In genomic region chr5:141692533-141692888, GRCh38 we compare ENCODE assay signal across 9 cellular contexts. TPM values are rescaled to one million over a fixed set of nuclear protein-coding genes. Genes with fewer than 3 reads are reported as not detected.
DNase-seq lines count a peak whose midpoint lies in the region; ATAC-seq, FAIRE-seq and TF ChIP-seq lines count a peak whose summit lies in the region.
"Had no signal": no experiment of that assay in that cellular context is flagged by ENCODE, and none has a peak within 500 bp of the region (broad histone marks: within the 10 kb centered on the region; RNA-seq: fewer than 3 reads in every experiment).

No MANE protein-coding gene starts in this region.

- peak overlapping the region; percentile 66 to 91 (median 80) for H3K4me2 ChIP-seq in BLaER1 treated with 17β-estradiol and CSF1 and Interleukin-3, amounts not matched to agents 10 nM and 100 nM
- H3K4me2 ChIP-seq in Loucy (ENCODE audit: low read depth, low read length, poor library complexity, severe bottlenecking) = peak overlapping the region; percentile 68

- H3K4me3 Mint-ChIP-seq in naive B cell = peak overlapping the region in 6 of 8 donors; percentile 56 to 76 (median 68)

- no peaks in the 10 kb centered on the region for H3F3A ChIP-seq in Loucy (ENCODE audit: low read depth)

- no peaks in the 10 kb centered on the region for H4K20me1 ChIP-seq in BLaER1 treated with 17β-estradiol and CSF1 and Interleukin-3, amounts not matched to agents 10 nM and 100 nM
- no peaks in the 10 kb centered on the region for H4K20me1 ChIP-seq in Loucy (ENCODE audit: insufficient read depth, low read length, poor library complexity, severe bottlenecking)

- H3K27me3 ChIP-seq in BLaER1 treated with 17β-estradiol and CSF1 and Interleukin-3, amounts not matched to agents 10 nM and 100 nM = no peaks in the 10 kb centered on the region
- H3K27me3 ChIP-seq in Loucy (ENCODE audit: insufficient read depth, low read length, poor library complexity, severe bottlenecking) (no peaks in the 10 kb centered on the region), uterus (no peaks in the 10 kb centered on the region), pancreas (peaks cover 0 to 3% (median 0%) of the 10 kb centered on the region in 4 donors)

- 13 to 17% methylated on average over 5 of the region's 5 CpGs for WGBS in pancreas, 2 donors

- TF ChIP-seq CTCF in Loucy (conservative IDR thresholded peaks at IDR 0.05; ENCODE audit: low read length) (no peak), uterus (IDR thresholded peaks at IDR 0.05) (no peak), pancreas (IDR thresholded peaks at IDR 0.05) (no peak), omental fat pad (IDR thresholded peaks at IDR 0.05) (no peak)

- intact Hi-C loops in uterus (cut with DNase I; ENCODE audit: low total_unique reads) (loop anchor here (5.0 kb wide), 1 partner anchor 265 kb away; the partner anchor contains the start of gene PCDH12), pancreas (cut with DNase I) (loop anchor here in 1 of 3 donors (5.0 kb wide), 1 partner anchor 265 kb away; the partner anchor contains the start of gene PCDH12)

- H3K79me2 ChIP-seq in Loucy (ENCODE audit: insufficient read depth, low read length) = no peaks in the 10 kb centered on the region

- H3K9me3 ChIP-seq in BLaER1 treated with 17β-estradiol and CSF1 and Interleukin-3, amounts not matched to agents 10 nM and 100 nM (replicated peaks in 1 of 11) = no peaks in the 10 kb centered on the region
- H3K9me3 ChIP-seq in Loucy (ENCODE audit: insufficient read depth, low read depth, low read length) (no peaks in the 10 kb centered on the region), uterus (no peaks in the 10 kb centered on the region), pancreas (no peaks in the 10 kb centered on the region)

- peak overlapping the region; percentile 42 to 68 (median 51); a peak in 18 of 20 replicates for H3K4me3 ChIP-seq in BLaER1 treated with 17β-estradiol and CSF1 and Interleukin-3, amounts not matched to agents 10 nM and 100 nM
- H3K4me3 ChIP-seq in Loucy (ENCODE audit: low read length, poor library complexity, severe bottlenecking) (peak overlapping the region; percentile 43), uterus (no peak overlapping the region), pancreas (peak overlapping the region in 2 of 4 donors; percentile 26 to 38)

- H3K27ac ChIP-seq in BLaER1 treated with 17β-estradiol and CSF1 and Interleukin-3, amounts not matched to agents 10 nM and 100 nM = no peak overlapping the region
- H3K27ac ChIP-seq in caudate nucleus (ENCODE audit: low read depth, low read length) (peak overlapping the region; percentile 70), uterus (no peak overlapping the region), pancreas (no peak overlapping the region)
- H3K27ac ChIP-seq: VCaP had no signal

- H3K9me3 Mint-ChIP-seq in naive B cell = no peaks in the 10 kb centered on the region

- ATAC-seq in naive B cell (ENCODE audit: low read depth in 2 of 2) (peak in 1 of 2 donors; percentile 31), pancreas (no peak), omental fat pad (ENCODE audit: low FRiP score) (no peak)

- peaks cover 8 to 14% (median 11%) of the 10 kb centered on the region in 3 donors for H3K4me1 Mint-ChIP-seq in naive B cell

- DNase-seq in caudate nucleus (lab: John Stamatoyannopoulos, UW) = peak in 4 of 61 donors; percentile 27 to 61 (median 53)
- DNase-seq in naive B cell = no peak
- no peak for DNase-seq in OCI-M1 (lab: John Stamatoyannopoulos, UW)
- no peak for DNase-seq in uterus
- no peak for DNase-seq in pancreas
- no peak for DNase-seq in omental fat pad (ENCODE audit: low spot score)

- H3K9me2 ChIP-seq in Loucy (replicated peaks; ENCODE audit: low read depth, low read length) = no peaks in the 10 kb centered on the region

- FAIRE-seq in pancreas (lab: Jason Lieb, UNC) = no peak

- H3K4me1 ChIP-seq in BLaER1 treated with 17β-estradiol and CSF1 and Interleukin-3, amounts not matched to agents 10 nM and 100 nM = peaks cover 5 to 25% (median 14%) of the 10 kb centered on the region in 10 experiments; a peak in 18 of 20 replicates
- H3K4me1 ChIP-seq in Loucy (ENCODE audit: insufficient read depth, low read length, poor library complexity, severe bottlenecking) = no peaks in the 10 kb centered on the region
- H3K4me1 ChIP-seq in uterus = no peaks in the 10 kb centered on the region
- peaks cover 0 to 3% (median 3%) of the 10 kb centered on the region in 3 donors for H3K4me1 ChIP-seq in pancreas

- H3K27ac Mint-ChIP-seq in naive B cell = peak overlapping the region in 2 of 6 donors; percentile 52 to 79

- H3K27me3 Mint-ChIP-seq in naive B cell = peaks cover 69 to 91% (median 88%) of the 10 kb centered on the region in 3 donors

- H3K36me3 Mint-ChIP-seq in naive B cell = no peaks in the 10 kb centered on the region

- peak overlapping the region; percentile 43; the same call in 1 of the 2 replicates for H2AFZ ChIP-seq in Loucy (ENCODE audit: low read length)

- TF ChIP-seq POLR2A in uterus (IDR thresholded peaks at IDR 0.05) = no peak

- no peaks in the 10 kb centered on the region for H3K36me3 ChIP-seq in BLaER1 treated with 17β-estradiol and CSF1 and Interleukin-3, amounts not matched to agents 10 nM and 100 nM
- H3K36me3 ChIP-seq in Loucy (ENCODE audit: insufficient read depth, low read length) = no peaks in the 10 kb centered on the region
- no peaks in the 10 kb centered on the region for H3K36me3 ChIP-seq in uterus
- H3K36me3 ChIP-seq in pancreas = no peaks in the 10 kb centered on the region

- H3K9ac ChIP-seq in BLaER1 treated with 17β-estradiol and CSF1 and Interleukin-3, amounts not matched to agents 10 nM and 100 nM = peak overlapping the region in 8 of 11 experiments; percentile 9 to 59 (median 48); a peak in 10 of 22 replicates
- H3K9ac ChIP-seq in Loucy (ENCODE audit: low read depth, low read length, poor library complexity, severe bottlenecking) = no peak overlapping the region

RNA-seq across cellular contexts. Expression of gene ARAP3, which starts 10.5 kb away (rescaled TPM):
- polyA plus RNA-seq in naive B cell (ENCODE audit: low read depth in 6 of 6) = not detected
- total RNA-seq in uterus = 10 to 100 TPM in 2 of 4 donors, 1 to 10 TPM in 2; 4.1 to 39.9 (median 12.5) TPM
- 1 to 10 TPM; 1.2 to 4.9 (median 1.8) TPM for total RNA-seq in pancreas
- polyA plus RNA-seq in pancreas = 10 to 100 TPM in 1 of 2 donors, 1 to 10 TPM in 1; 6.2 to 11.9 TPM
- total RNA-seq in omental fat pad = 10 to 100 TPM in 1 of 4 donors, 1 to 10 TPM in 3; 2.6 to 36.1 (median 9.1) TPM

RNA-seq across cellular contexts. Expression of gene FCHSD1, which starts 41.3 kb away (rescaled TPM):
- polyA plus RNA-seq in naive B cell (ENCODE audit: low read depth in 6 of 6) (10 to 100 TPM in 2 of 6 donors, 1 to 10 TPM in 4; 4.9 to 12.1 (median 8.2) TPM), pancreas (10 to 100 TPM; 20.0 to 22.4 TPM)
- total RNA-seq in uterus (10 to 100 TPM in 2 of 4 donors, 1 to 10 TPM in 2; 2.4 to 27.2 (median 11.3) TPM), pancreas (10 to 100 TPM in 1 of 6 donors, 1 to 10 TPM in 5; 4.8 to 18.3 (median 7.7) TPM), omental fat pad (10 to 100 TPM; 11.2 to 19.7 (median 15.5) TPM)

RNA-seq across cellular contexts. Expression of gene RELL2, which starts 55.7 kb away (rescaled TPM):
- polyA plus RNA-seq in naive B cell (ENCODE audit: low read depth in 6 of 6) (1 to 10 TPM; 1.3 to 3.8 (median 2.3) TPM), pancreas (1 to 10 TPM; 7.1 to 9.0 TPM)
- total RNA-seq in uterus (1 to 10 TPM in 1 of 4 donors, under 1 TPM in 1, not detected in 2; 0.35 to 1.7 TPM), pancreas (1 to 10 TPM in 3 of 6 donors, under 1 TPM in 3; 0.67 to 2.2 (median 1.1) TPM), omental fat pad (1 to 10 TPM; 1.0 to 4.3 (median 2.9) TPM)

RNA-seq across cellular contexts. Expression of gene HDAC3, which starts 55.9 kb away (rescaled TPM):
- 100 to 1,000 TPM in 3 of 6 donors, 10 to 100 TPM in 3; 88.0 to 173 (median 99.5) TPM for polyA plus RNA-seq in naive B cell (ENCODE audit: low read depth in 6 of 6)
- total RNA-seq in uterus = 10 to 100 TPM; 24.8 to 68.0 (median 46.0) TPM
- 10 to 100 TPM; 17.8 to 28.5 (median 26.0) TPM for total RNA-seq in pancreas
- 10 to 100 TPM; 30.5 to 68.9 TPM for polyA plus RNA-seq in pancreas
- 10 to 100 TPM; 31.5 to 50.6 (median 38.5) TPM for total RNA-seq in omental fat pad

Comparison
In these comparisons a context has a peak if more than half of its experiments do, and no peak if none do; other contexts are left out.
1. H3K4me3 ChIP-seq: peak in BLaER1 treated with 17β-estradiol and CSF1 and Interleukin-3, amounts not matched to agents 10 nM and 100 nM (10 of 10) and Loucy (single experiment); none in uterus (0 of 2).